In genomic region chr1:149888999-149889289, GRCh38 we compare ENCODE assay signal across 8 cellular contexts. TPM values are rescaled to one million over a fixed set of nuclear protein-coding genes. Genes with fewer than 3 reads are reported as not detected.
DNase-seq lines count a peak whose midpoint lies in the region; ATAC-seq and TF ChIP-seq lines count a peak whose summit lies in the region.

No MANE protein-coding gene starts in this region.

- H3K27ac ChIP-seq in angular gyrus (ENCODE audit: low read depth, low read length) = peak overlapping the region; percentile 99

- no peak for TF ChIP-seq CTCF in type B pancreatic cell (conservative IDR thresholded peaks at IDR 0.05)

- DNase-seq in SHP77 treated with DMSO at 0.1 percent for 48 hours (lab: John Stamatoyannopoulos, UW) (peak; percentile 54), SHP77 (lab: John Stamatoyannopoulos, UW) (no peak), left lobe of liver (ENCODE audit: low spot score) (peak; percentile 48), type B pancreatic cell (ENCODE audit: extremely low spot score, unreplicated experiment) (peak; percentile 31), RPMI8226 (no peak), KBM-7 (no peak)

- H3K9me3 Mint-ChIP-seq in type B pancreatic cell = no peaks in the 10 kb centered on the region

- no peak for ATAC-seq in left lobe of liver
- no peak for ATAC-seq in HG02973 (IDR thresholded peaks at IDR 0.05; ENCODE audit: unreplicated experiment)

- in situ Hi-C loops in KBM-7 (cut with MboI; ENCODE audit: low pct_unique_long_range_greater_than_20kb, low sequenced_read_pairs) = no loop called here

- no peaks in the 10 kb centered on the region for H3K36me3 Mint-ChIP-seq in type B pancreatic cell

- H3K4me1 Mint-ChIP-seq in type B pancreatic cell (ENCODE audit: unreplicated experiment) = no peaks in the 10 kb centered on the region

- no peak overlapping the region for H3K27ac Mint-ChIP-seq in type B pancreatic cell

- no peak overlapping the region for H3K4me3 Mint-ChIP-seq in type B pancreatic cell

- H3K27me3 Mint-ChIP-seq in type B pancreatic cell = no peaks in the 10 kb centered on the region

RNA-seq across cellular contexts. Expression of gene BOLA1, which starts 10.4 kb away (rescaled TPM):
- total RNA-seq in left lobe of liver = 13.8 TPM
- 15.6 and 20.1 TPM in 2 replicates for total RNA-seq in type B pancreatic cell (ENCODE audit: low replicate concordance)

RNA-seq across cellular contexts. Expression of gene SV2A, which starts 28.7 kb away (rescaled TPM):
- total RNA-seq in left lobe of liver = 0.45 TPM
- total RNA-seq in type B pancreatic cell (ENCODE audit: low replicate concordance) = 5.4 and 16.2 TPM in 2 replicates

RNA-seq across cellular contexts. Expression of gene SF3B4, which starts 38.7 kb away (rescaled TPM):
- total RNA-seq in left lobe of liver = 11.5 TPM
- total RNA-seq in type B pancreatic cell (ENCODE audit: low replicate concordance) = 60.8 and 72.2 TPM in 2 replicates

RNA-seq across cellular contexts. Expression of gene MTMR11, which starts 47.7 kb away (rescaled TPM):
- total RNA-seq in left lobe of liver = 1.7 TPM
- 21.0 and 33.1 TPM in 2 replicates for total RNA-seq in type B pancreatic cell (ENCODE audit: low replicate concordance)

Comparison
In these comparisons a context has a peak if more than half of its experiments do, and no peak if none do; other contexts are left out.
1. DNase-seq: peak in SHP77 treated with DMSO at 0.1 percent for 48 hours (single experiment), left lobe of liver (single experiment) and type B pancreatic cell (single experiment); none in SHP77 (0 of 2), RPMI8226 (single experiment) and KBM-7 (single experiment).